ENCODE assay signal across 10 cellular contexts in genomic region chr15:68335251-68335650, GRCh38. TPM values are rescaled to one million over a fixed set of nuclear protein-coding genes. Genes with fewer than 3 reads are reported as not detected.
A peak's percentile ranks its signal among the peaks of the same experiment; 100 is the strongest.
DNase-seq lines count a peak whose midpoint lies in the region; ATAC-seq and TF ChIP-seq lines count a peak whose summit lies in the region.
"Had no signal": no experiment of that assay in that cellular context is flagged by ENCODE, and none has a peak within 500 bp of the region (broad histone marks: within the 10 kb centered on the region; RNA-seq: fewer than 3 reads in every experiment).

No MANE protein-coding gene starts in this region.

- no peak overlapping the region for H3K14ac ChIP-seq in trophoblast cell (ENCODE audit: low read length)

- no peak overlapping the region for H4K12ac ChIP-seq in trophoblast cell (ENCODE audit: low read depth, low read length)

- intact Hi-C loops in Right ventricle myocardium superior (cut with DNase I): no loop called here

- H3K79me1 ChIP-seq in trophoblast cell (ENCODE audit: low read length): no peaks in the 10 kb centered on the region

- H3K27ac Mint-ChIP-seq in glutamatergic neuron (ENCODE audit: unreplicated experiment): no peak overlapping the region
- H3K27ac Mint-ChIP-seq: activated naive CD4-positive, alpha-beta T cell treated with anti-CD3 and anti-CD28 coated beads for 36 hours had no signal

- H4K8ac ChIP-seq in trophoblast cell (ENCODE audit: low read depth, low read length): no peak overlapping the region

- CTCF ChIA-PET in SK-N-SH (lab: Yijun Ruan, JAX): interaction anchor here (1.2 to 2.1 kb wide), 3 partner anchors 8 to 216 kb away, joined by 3 to 7 read pairs (median 4); no protein-coding TSS in a partner anchor

- no peak overlapping the region for H2AFZ ChIP-seq in SK-N-SH (ENCODE audit: low read depth)
- no peak overlapping the region for H2AFZ ChIP-seq in trophoblast cell (ENCODE audit: insufficient read depth, low read length, poor library complexity)

- POLR2A ChIA-PET in SK-N-SH (lab: Yijun Ruan, JAX): no interaction called here

- H3K4me1 ChIP-seq in SK-N-SH (ENCODE audit: control insufficient read depth in 1 of 2, insufficient read depth in 2 of 2, low read depth in 1 of 2, low read length in 1 of 2): peaks cover 14% of the 10 kb centered on the region in 2 experiments; a peak in 3 of 4 replicates
- H3K4me1 ChIP-seq in trophoblast cell (ENCODE audit: control insufficient read depth in 1 of 2, insufficient read depth in 2 of 2, low read length in 2 of 2): no peaks in the 10 kb centered on the region

- H3K9me2 ChIP-seq in SK-N-SH: no peaks in the 10 kb centered on the region

- peak; percentile 77 for ATAC-seq in Right ventricle myocardium superior (ENCODE audit: poor library complexity)
- no peak for ATAC-seq in GM21529 (IDR thresholded peaks at IDR 0.05; ENCODE audit: unreplicated experiment)

- H3K27me3 ChIP-seq in SK-N-SH (ENCODE audit: insufficient read depth) (no peaks in the 10 kb centered on the region), trophoblast cell (ENCODE audit: insufficient read depth, low read length) (no peaks in the 10 kb centered on the region)

- TF ChIP-seq CTCF in SK-N-SH (IDR thresholded peaks at IDR 0.05): no peak
- no peak for TF ChIP-seq CTCF in glutamatergic neuron (IDR thresholded peaks at IDR 0.05; ENCODE audit: partially characterized antibody, unreplicated experiment)

- WGBS in SK-N-SH (ENCODE audit: low lambda C conversion rate): no CpG with 5 or more reads among the region's 1 CpG
- no CpG with 5 or more reads among the region's 1 CpG for WGBS in trophoblast cell (ENCODE audit: extremely low coverage, insufficient coverage, insufficient read length)

- no peak overlapping the region for H2BK120ac ChIP-seq in trophoblast cell (ENCODE audit: insufficient read depth, low read length, poor library complexity)

- no peak overlapping the region for H2BK5ac ChIP-seq in trophoblast cell (ENCODE audit: low read depth, low read length, poor library complexity)

- H3K36me3 ChIP-seq in SK-N-SH (replicated peaks in 1 of 2; ENCODE audit: control insufficient read depth in 1 of 2, insufficient read depth in 2 of 2, low read length in 1 of 2): no peaks in the 10 kb centered on the region
- H3K36me3 ChIP-seq in trophoblast cell (ENCODE audit: control insufficient read depth in 1 of 2, insufficient read depth in 2 of 2, low read length in 2 of 2): no peaks in the 10 kb centered on the region

- H2BK12ac ChIP-seq in trophoblast cell (ENCODE audit: low read length): no peak overlapping the region

- no peak overlapping the region for H3K18ac ChIP-seq in trophoblast cell (ENCODE audit: low read length)

- no peak overlapping the region for H3K9ac ChIP-seq in SK-N-SH
- H3K9ac ChIP-seq in trophoblast cell (ENCODE audit: low read length): no peak overlapping the region

- peak in 1 of 2 experiments; percentile 51; a peak in 1 of 4 replicates for TF ChIP-seq EP300 in SK-N-SH (IDR thresholded peaks at IDR 0.05; ENCODE audit: borderline replicate concordance in 1 of 2, low read depth in 1 of 2, low read length in 1 of 2)

- no peaks in the 10 kb centered on the region for H4K20me1 ChIP-seq in SK-N-SH (ENCODE audit: insufficient read depth)

- H3K27me3 Mint-ChIP-seq in glutamatergic neuron (ENCODE audit: unreplicated experiment): peaks cover 4% of the 10 kb centered on the region

- no peak overlapping the region for H4K91ac ChIP-seq in trophoblast cell (ENCODE audit: low read depth, low read length)

- H3K4me3 Mint-ChIP-seq in glutamatergic neuron (ENCODE audit: unreplicated experiment): no peak overlapping the region
- H3K4me3 Mint-ChIP-seq: activated naive CD4-positive, alpha-beta T cell treated with anti-CD3 and anti-CD28 coated beads for 36 hours had no signal

- H3K79me2 ChIP-seq in SK-N-SH (ENCODE audit: insufficient read depth) (no peaks in the 10 kb centered on the region), trophoblast cell (ENCODE audit: control insufficient read depth, insufficient read depth, low read length, poor library complexity) (no peaks in the 10 kb centered on the region)

- no peaks in the 10 kb centered on the region for H3K9me3 ChIP-seq in SK-N-SH
- no peaks in the 10 kb centered on the region for H3K9me3 ChIP-seq in trophoblast cell (ENCODE audit: insufficient read depth, low read depth, low read length)

- no peaks in the 10 kb centered on the region for H3F3A ChIP-seq in SK-N-SH (replicated peaks; ENCODE audit: insufficient read depth)

- peaks cover 8% of the 10 kb centered on the region for H3K4me1 Mint-ChIP-seq in glutamatergic neuron (ENCODE audit: low read depth, unreplicated experiment)

- H3K4me3 ChIP-seq in SK-N-SH (ENCODE audit: low read depth in 2 of 2, low read length in 1 of 2): no peak overlapping the region
- no peak overlapping the region for H3K4me3 ChIP-seq in trophoblast cell (ENCODE audit: low read depth, low read length)

- H3K27ac ChIP-seq in SK-N-SH (ENCODE audit: low read depth in 2 of 2, low read length in 1 of 2): peak overlapping the region in 1 of 2 experiments; percentile 23; a peak in 1 of 4 replicates
- no peak overlapping the region for H3K27ac ChIP-seq in trophoblast cell (ENCODE audit: low read depth, low read length)

- no peak overlapping the region for H3K4ac ChIP-seq in trophoblast cell (ENCODE audit: low read depth, low read length)

- peaks cover 7% of the 10 kb centered on the region for H3K9me3 Mint-ChIP-seq in glutamatergic neuron (ENCODE audit: unreplicated experiment)
- H3K9me3 Mint-ChIP-seq: activated naive CD4-positive, alpha-beta T cell treated with anti-CD3 and anti-CD28 coated beads for 36 hours had no signal

- peak; percentile 59 for DNase-seq in HS-27A (ENCODE audit: low read depth)
- DNase-seq in SK-N-SH: no peak
- peak; percentile 54 for DNase-seq in Right ventricle myocardium superior
- peak; percentile 22 for DNase-seq in superior temporal gyrus (ENCODE audit: extremely low spot score)
- no peak for DNase-seq in SK-N-DZ (ENCODE audit: low spot score)
- DNase-seq in glutamatergic neuron: no peak
- DNase-seq in trophoblast cell: no peak
- DNase-seq: activated naive CD4-positive, alpha-beta T cell treated with anti-CD3 and anti-CD28 coated beads for 36 hours; NCI-H774 had no signal

- no peak overlapping the region for H3K23ac ChIP-seq in trophoblast cell (ENCODE audit: low read length)

- no peak for TF ChIP-seq RAD21 in SK-N-SH (IDR thresholded peaks at IDR 0.05; ENCODE audit: low read length)

- H3K4me2 ChIP-seq in SK-N-SH (0 out of 2 replicates have a peak overlapping the region, but pooled peaks have one; percentile 18), trophoblast cell (ENCODE audit: low read length) (no peak overlapping the region)

- H3K36me3 Mint-ChIP-seq in glutamatergic neuron (ENCODE audit: unreplicated experiment): no peaks in the 10 kb centered on the region

- H2AK5ac ChIP-seq in trophoblast cell (ENCODE audit: low read length): no peak overlapping the region

TF ChIP-seq in SK-N-SH, 30 proteins besides CTCF, POLR2A, EP300 and RAD21:
- TF ChIP-seq FOXM1 (IDR thresholded peaks at IDR 0.05; ENCODE audit: low read depth): no peak
- TF ChIP-seq ELF1 (IDR thresholded peaks at IDR 0.05): no peak
- TF ChIP-seq JUND (IDR thresholded peaks at IDR 0.05): peak; percentile 26; the same call in 1 of the 2 replicates
- peak; percentile 85 for TF ChIP-seq PBX3 (IDR thresholded peaks at IDR 0.05)
- 0 out of 2 replicates have a peak, but pooled peaks have one; percentile 18 for TF ChIP-seq ZBTB33 (IDR thresholded peaks at IDR 0.05; ENCODE audit: borderline replicate concordance, low read depth)
- peak; percentile 84 for TF ChIP-seq TCF12 (IDR thresholded peaks at IDR 0.05)
- peak; percentile 96 for TF ChIP-seq NFIC (IDR thresholded peaks at IDR 0.05; ENCODE audit: borderline replicate concordance)
- peak; percentile 21; the same call in 1 of the 2 replicates for TF ChIP-seq MEF2A (IDR thresholded peaks at IDR 0.05; ENCODE audit: borderline replicate concordance, low read depth)
TF ChIP-seq in SK-N-SH: peak in this region for 6.

RNA-seq across cellular contexts. Expression of gene FEM1B, which starts 57.7 kb away (rescaled TPM):
- polyA plus RNA-seq in SK-N-SH (2012; rRNA removed): 14.0 and 22.2 TPM in 2 replicates
- 10.7 and 15.3 TPM in 2 replicates for polyA plus RNA-seq in SK-N-SH (2012; cell fraction: cytosol; rRNA removed)
- 9.5 and 18.5 TPM in 2 replicates for polyA plus RNA-seq in SK-N-SH (2012; cell fraction: nucleus; rRNA removed)
- total RNA-seq in Right ventricle myocardium superior (40.8 TPM), glutamatergic neuron (ENCODE audit: unreplicated experiment) (69.6 TPM)
- polyA plus RNA-seq in SK-N-DZ (2014; cell fraction: cytosol; rRNA removed): 26.7 and 27.8 TPM in 2 replicates
- 11.4 and 12.3 TPM in 2 replicates for polyA plus RNA-seq in SK-N-DZ (2014; cell fraction: nucleus; rRNA removed)
- polyA plus RNA-seq in trophoblast cell (2013): 26.2 and 26.9 TPM in 2 replicates

Comparison
In these comparisons a context has a peak if more than half of its experiments do, and no peak if none do; other contexts are left out.
1. DNase-seq: peak in HS-27A (single experiment), Right ventricle myocardium superior (single experiment) and superior temporal gyrus (single experiment); none in SK-N-SH (single experiment), SK-N-DZ (single experiment), glutamatergic neuron (single experiment) and trophoblast cell (0 of 2).